ENCODE assay signal across 11 cellular contexts in genomic region chr1:114108741-114109255, GRCh38. TPM values are rescaled to one million over a fixed set of nuclear protein-coding genes. Genes with fewer than 3 reads are reported as not detected.
DNase-seq lines count a peak whose midpoint lies in the region; ATAC-seq and TF ChIP-seq lines count a peak whose summit lies in the region.
"Had no signal": no experiment of that assay in that cellular context is flagged by ENCODE, and none has a peak within 500 bp of the region (broad histone marks: within the 10 kb centered on the region; RNA-seq: fewer than 3 reads in every experiment).

No MANE protein-coding gene starts in this region.

- H3K79me2 ChIP-seq in DND-41 (ENCODE audit: insufficient read depth, low read length): no peaks in the 10 kb centered on the region

- H3K27me3 ChIP-seq in DND-41 (ENCODE audit: insufficient read depth, low read length, poor library complexity) (no peaks in the 10 kb centered on the region), aorta (ENCODE audit: control insufficient read depth in 1 of 2, insufficient read depth in 2 of 2, low read length in 1 of 2) (no peaks in the 10 kb centered on the region)

- H3K4me1 ChIP-seq in DND-41 (ENCODE audit: insufficient read depth, low read length): no peaks in the 10 kb centered on the region
- H3K4me1 ChIP-seq in aorta (ENCODE audit: control insufficient read depth in 1 of 2, insufficient read depth in 2 of 2, low read length in 2 of 2): no peaks in the 10 kb centered on the region

- in situ Hi-C loops in astrocyte of the cerebellum (cut with HindIII; ENCODE audit: low sequenced_read_pairs): no loop called here

- no peak overlapping the region for H3K27ac ChIP-seq in DND-41 (ENCODE audit: low read length)
- H3K27ac ChIP-seq in aorta (ENCODE audit: low read depth in 1 of 2, low read length in 2 of 2): no peak overlapping the region

- H3K4me2 ChIP-seq in DND-41 (ENCODE audit: insufficient read depth, low read length): no peak overlapping the region

- H3K36me3 ChIP-seq in DND-41 (ENCODE audit: insufficient read depth, low read length) (no peaks in the 10 kb centered on the region), aorta (ENCODE audit: control insufficient read depth in 1 of 2, insufficient read depth in 2 of 2, low read length in 1 of 2) (no peaks in the 10 kb centered on the region)

- ATAC-seq in DND-41 (ENCODE audit: insufficient read depth, low read depth) (peak; percentile 19; the same call in 1 of the 3 replicates), GM19372 (IDR thresholded peaks at IDR 0.05; ENCODE audit: low read depth, unreplicated experiment) (peak; percentile 81), HG03066 (IDR thresholded peaks at IDR 0.05; ENCODE audit: low read depth, unreplicated experiment) (peak; percentile 59), aorta (ENCODE audit: low FRiP score) (no peak), HG03045 (IDR thresholded peaks at IDR 0.05; ENCODE audit: unreplicated experiment) (no peak)

- H3K4me3 ChIP-seq in DND-41 (ENCODE audit: low read depth in 1 of 2, low read length in 2 of 2) (no peak overlapping the region), astrocyte of the cerebellum (ENCODE audit: low read depth, low read length) (no peak overlapping the region), aorta (ENCODE audit: low read length in 2 of 2) (no peak overlapping the region)

- H4K20me1 ChIP-seq in DND-41 (ENCODE audit: insufficient read depth, low read length): no peaks in the 10 kb centered on the region

- intact Hi-C loops in aorta (cut with DNase I): no loop called here

- TF ChIP-seq CTCF in DND-41 (IDR thresholded peaks at IDR 0.05; ENCODE audit: borderline replicate concordance, extremely low read depth, low read length, poor library complexity, severe bottlenecking) (no peak), astrocyte of the cerebellum (IDR thresholded peaks at IDR 0.05; ENCODE audit: low read depth, low read length, missing control alignments) (no peak)

- no peaks in the 10 kb centered on the region for H3K9me3 ChIP-seq in DND-41 (ENCODE audit: insufficient read depth, low read length, severe bottlenecking)
- no peaks in the 10 kb centered on the region for H3K9me3 ChIP-seq in aorta (ENCODE audit: control insufficient read depth, low read length)

- 85 to 93% methylated on average over 4 of the region's 4 CpGs for WGBS in aorta, 2 donors

- H3K9ac ChIP-seq in DND-41 (ENCODE audit: low read depth, low read length): no peak overlapping the region

- DNase-seq in DND-41 (no peak), astrocyte of the cerebellum (ENCODE audit: low read depth) (peak; percentile 34), NOMO-1 (lab: John Stamatoyannopoulos, UW; ENCODE audit: unreplicated experiment in 2 of 2) (no peak), aorta (no peak), D341Med (ENCODE audit: low spot score) (no peak)
- DNase-seq: DMS79 treated with DMSO at 0.1 percent for 48 hours, foreskin fibroblast had no signal

- no peak overlapping the region for H2AFZ ChIP-seq in DND-41 (ENCODE audit: low read depth, low read length)

RNA-seq across cellular contexts. Expression of gene SYT6, which starts 44.9 kb away (rescaled TPM):
- under 1 TPM in 1 of 2 donors, not detected in 1; 0.12 TPM for total RNA-seq in aorta
- polyA plus RNA-seq in aorta: not detected
- total RNA-seq: SK-MEL-5 had no signal

Comparison
In these comparisons a context has a peak if more than half of its experiments do, and no peak if none do; other contexts are left out.
1. ATAC-seq: peak in DND-41 (single experiment), GM19372 (single experiment) and HG03066 (single experiment); none in aorta (single experiment) and HG03045 (single experiment).